ENCODE assay signal across 20 cellular contexts in the genomic region with DNA sequence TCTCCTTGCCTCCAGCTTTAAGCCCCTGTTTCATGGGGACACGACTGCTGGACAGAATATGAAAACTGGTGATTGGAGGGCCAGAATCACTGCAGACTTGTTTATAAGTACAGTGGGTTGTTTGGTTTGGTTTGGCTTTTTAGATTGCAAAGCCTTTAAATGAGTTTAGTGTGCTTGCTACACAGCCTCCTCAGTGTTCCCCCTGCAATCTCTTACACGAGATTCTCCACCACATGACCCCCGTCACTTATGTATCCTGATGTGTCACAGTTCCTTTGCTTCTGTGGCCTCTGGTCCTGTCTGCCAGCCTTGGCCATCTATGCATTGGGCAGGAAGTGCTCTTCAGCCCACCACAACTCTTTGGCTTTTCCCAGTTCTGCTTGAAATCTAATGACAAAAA.
"Had no signal": no experiment of that assay in that cellular context is flagged by ENCODE, and none has a peak within 500 bp of the region (broad histone marks: within the 10 kb centered on the region; RNA-seq: fewer than 3 reads in every experiment).

No MANE protein-coding gene starts in this region.

- DNase-seq: activated CD4-positive, alpha-beta T cell treated with anti-CD3 and anti-CD28 coated beads, Interleukin-2, amount 10 ng/mL, durations not matched to agents 24 days and 14 days; activated CD8-positive, alpha-beta T cell treated with anti-CD3 and anti-CD28 coated beads, Interleukin-2, amount 10 ng/mL, durations not matched to agents 7 days and 5 days; activated naive CD4-positive, alpha-beta T cell treated with anti-CD3 and anti-CD28 coated beads for 36 hours; activated T-cell treated with anti-CD3 and anti-CD28 coated beads, Interleukin-2, amount 50 U/mL, for 24 hours; endodermal cell; foreskin fibroblast; glutamatergic neuron; left lung; mesenchymal stem cell; mucosa of descending colon; naive B cell; pancreas; stimulated activated CD4-positive, alpha-beta T cell treated with anti-CD3 and anti-CD28 coated beads, Interleukin-4, amount 100 ng/mL, for 4 hours; T-helper 1 cell; T-helper 9 cell; transverse colon; uterus had no signal

- ATAC-seq: activated CD8-positive, alpha-beta T cell treated with anti-CD3 and anti-CD28 coated beads, Interleukin-2, amount 10 ng/mL, durations not matched to agents 7 days and 5 days; left lung; mucosa of descending colon; pancreas; stimulated activated memory B cell treated with anti-CD40 and anti-IgM and Interleukin-4, amounts not matched to agents 10 μg/mL and 1 μg/mL and 100 μg/mL, for 72 hours had no signal

- H3K27ac ChIP-seq: epithelial cell of prostate, neutrophil, pancreas, transverse colon had no signal

- H3K4me3 Mint-ChIP-seq: activated CD4-positive, alpha-beta T cell treated with anti-CD3 and anti-CD28 coated beads, Interleukin-2, amount 10 ng/mL, durations not matched to agents 24 days and 14 days; activated CD8-positive, alpha-beta T cell treated with anti-CD3 and anti-CD28 coated beads, Interleukin-2, amount 10 ng/mL, durations not matched to agents 7 days and 5 days; activated naive CD4-positive, alpha-beta T cell treated with anti-CD3 and anti-CD28 coated beads for 36 hours; activated T-cell treated with anti-CD3 and anti-CD28 coated beads, Interleukin-2, amount 50 U/mL, for 24 hours; endodermal cell; naive B cell; stimulated activated memory B cell treated with anti-CD40 and anti-IgM and Interleukin-4, amounts not matched to agents 10 μg/mL and 1 μg/mL and 100 μg/mL, for 72 hours had no signal

- H3K36me3 Mint-ChIP-seq: naive B cell; stimulated activated memory B cell treated with anti-CD40 and anti-IgM and Interleukin-4, amounts not matched to agents 10 μg/mL and 1 μg/mL and 100 μg/mL, for 72 hours had no signal

- H3K4me1 Mint-ChIP-seq: activated CD4-positive, alpha-beta T cell treated with anti-CD3 and anti-CD28 coated beads, Interleukin-2, amount 10 ng/mL, durations not matched to agents 24 days and 14 days; endodermal cell; stimulated activated memory B cell treated with anti-CD40 and anti-IgM and Interleukin-4, amounts not matched to agents 10 μg/mL and 1 μg/mL and 100 μg/mL, for 72 hours had no signal

- H3K27ac Mint-ChIP-seq: activated CD4-positive, alpha-beta T cell treated with anti-CD3 and anti-CD28 coated beads, Interleukin-2, amount 10 ng/mL, durations not matched to agents 24 days and 14 days; activated CD8-positive, alpha-beta T cell treated with anti-CD3 and anti-CD28 coated beads, Interleukin-2, amount 10 ng/mL, durations not matched to agents 7 days and 5 days; activated naive CD4-positive, alpha-beta T cell treated with anti-CD3 and anti-CD28 coated beads for 36 hours; activated T-cell treated with anti-CD3 and anti-CD28 coated beads, Interleukin-2, amount 50 U/mL, for 24 hours; endodermal cell; naive B cell; stimulated activated memory B cell treated with anti-CD40 and anti-IgM and Interleukin-4, amounts not matched to agents 10 μg/mL and 1 μg/mL and 100 μg/mL, for 72 hours had no signal

- H3K9me3 Mint-ChIP-seq: stimulated activated memory B cell treated with anti-CD40 and anti-IgM and Interleukin-4, amounts not matched to agents 10 μg/mL and 1 μg/mL and 100 μg/mL, for 72 hours had no signal

- H3K27me3 Mint-ChIP-seq: stimulated activated memory B cell treated with anti-CD40 and anti-IgM and Interleukin-4, amounts not matched to agents 10 μg/mL and 1 μg/mL and 100 μg/mL, for 72 hours had no signal

- H3K27me3 ChIP-seq: left lung, pancreas, transverse colon, uterus had no signal
